In the genomic region with DNA sequence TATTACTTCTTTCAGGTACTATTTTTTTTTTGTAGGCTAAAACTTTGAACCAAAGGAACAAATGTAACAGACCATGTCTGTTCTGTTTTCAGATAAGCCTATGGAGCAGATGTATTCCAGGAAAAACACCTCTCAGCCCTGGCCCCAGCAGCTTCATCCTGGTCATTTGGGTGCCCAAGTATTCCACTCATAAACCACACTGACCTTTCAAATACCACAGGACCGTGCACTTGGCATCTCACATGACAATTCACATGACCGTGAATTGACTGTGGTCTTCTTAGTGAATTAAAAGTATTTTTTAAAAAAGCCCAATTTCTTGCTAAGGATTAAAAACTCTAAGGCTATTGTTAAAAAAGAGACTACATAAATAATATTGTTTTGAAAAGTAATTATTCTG, we compare ENCODE assay signal across 24 cellular contexts. TPM values are rescaled to one million over a fixed set of nuclear protein-coding genes. Genes with fewer than 3 reads are reported as not detected.
DNase-seq lines count a peak whose midpoint lies in the region; ATAC-seq and TF ChIP-seq lines count a peak whose summit lies in the region.
"Had no signal": no experiment of that assay in that cellular context is flagged by ENCODE, and none has a peak within 500 bp of the region (broad histone marks: within the 10 kb centered on the region; RNA-seq: fewer than 3 reads in every experiment).

No MANE protein-coding gene starts in this region.

- H3K9me3 ChIP-seq in upper lobe of right lung = no peaks in the 10 kb centered on the region
- H3K9me3 ChIP-seq: A549, BLaER1, Caco-2 had no signal

- intact Hi-C loops in upper lobe of right lung (cut with DNase I) = no loop called here

- H3K4me3 ChIP-seq in upper lobe of right lung = no peak overlapping the region
- H3K4me3 ChIP-seq: A549, BLaER1, PC-9 had no signal

- no peaks in the 10 kb centered on the region for H3K27me3 ChIP-seq in upper lobe of right lung
- H3K27me3 ChIP-seq: BLaER1 had no signal

- DNase-seq in DMS79 (lab: John Stamatoyannopoulos, UW) (peak; percentile 38), RPMI7951 (ENCODE audit: low read depth) (peak; percentile 14), kidney tubule cell (ENCODE audit: low spot score) (peak; percentile 13), upper lobe of right lung (no peak), NCI-H1092 treated with DMSO at 0.1 percent for 48 hours (lab: John Stamatoyannopoulos, UW) (no peak), NCI-H2029 treated with DMSO at 0.1 percent for 48 hours (lab: John Stamatoyannopoulos, UW) (no peak)
- DNase-seq: Caco-2; CD4-positive, alpha-beta T cell; GOT3; IMR-90; MV-4-11; NCI-H1694 treated with DMSO at 0.1 percent for 48 hours; NCI-H510A; NCI-H748 treated with DMSO at 0.1 percent for 48 hours; PC-9; SHP77 treated with DMSO at 0.1 percent for 48 hours; T-helper 1 cell had no signal

- peak; percentile 39 for ATAC-seq in upper lobe of right lung
- no peak for ATAC-seq in GM18868 (IDR thresholded peaks at IDR 0.05; ENCODE audit: unreplicated experiment)
- ATAC-seq: A549, HCT116 had no signal

- H3K36me3 ChIP-seq in upper lobe of right lung = no peaks in the 10 kb centered on the region
- H3K36me3 ChIP-seq: BLaER1 had no signal

- H3K27ac ChIP-seq in upper lobe of right lung = no peak overlapping the region
- H3K27ac ChIP-seq: BLaER1, KMS-11, PC-9, RWPE1 had no signal

- TF ChIP-seq CTCF in upper lobe of right lung (IDR thresholded peaks at IDR 0.05) = no peak

- no peaks in the 10 kb centered on the region for H3K4me1 ChIP-seq in upper lobe of right lung
- H3K4me1 ChIP-seq: A549, BLaER1, Caco-2 had no signal

RNA-seq across cellular contexts. Expression of a gene that starts 50.2 kb away (rescaled TPM):
- total RNA-seq in RPMI7951 (2014; rRNA removed; shearing (Covaris generic)) = not detected in 2 replicates
- total RNA-seq in upper lobe of right lung = not detected
- total RNA-seq: Caco-2; CD4-positive, alpha-beta T cell; Daoy; IMR-90; PC-9 had no signal

Comparison
In these comparisons a context has a peak if more than half of its experiments do, and no peak if none do; other contexts are left out.
1. DNase-seq: peak in DMS79 (single experiment), RPMI7951 (single experiment) and kidney tubule cell (single experiment); none in upper lobe of right lung (single experiment), NCI-H1092 treated with DMSO at 0.1 percent for 48 hours (single experiment) and NCI-H2029 treated with DMSO at 0.1 percent for 48 hours (single experiment).